Comparison of ENCODE assay signal across 16 cellular contexts in genomic region chr14:95119336-95119735, GRCh38. TPM values are rescaled to one million over a fixed set of nuclear protein-coding genes. Genes with fewer than 3 reads are reported as not detected.
DNase-seq lines count a peak whose midpoint lies in the region; ATAC-seq and FAIRE-seq lines count a peak whose summit lies in the region.
"Had no signal": no experiment of that assay in that cellular context is flagged by ENCODE, and none has a peak within 500 bp of the region (broad histone marks: within the 10 kb centered on the region; RNA-seq: fewer than 3 reads in every experiment).

No MANE protein-coding gene starts in this region.

- H3K27ac ChIP-seq in temporal lobe (ENCODE audit: low read depth, low read length): peak overlapping the region; percentile 85

- in situ Hi-C loops in SK-MEL-5 (cut with HindIII; ENCODE audit: low pct_unique_long_range_greater_than_20kb, low sequenced_read_pairs): no loop called here

- DNase-seq in SK-MEL-5 (ENCODE audit: low read depth, low spot score) (peak; percentile 87), frontal cortex (ENCODE audit: low spot score in 2 of 2) (peak in 1 of 2 donors; percentile 44), middle frontal gyrus (ENCODE audit: extremely low spot score, low spot score) (peak; percentile 72), D341Med (ENCODE audit: low spot score) (no peak), GM19239 (ENCODE audit: insufficient read length, low spot score) (no peak)
- DNase-seq: Calu3; CD4-positive, CD25-positive, alpha-beta regulatory T cell; GOT3; KBM-7; MV-4-11; NCI-H1417 treated with DMSO at 0.1 percent for 48 hours; NCI-H1930; OCI-M1; SHP77 treated with DMSO at 0.1 percent for 48 hours had no signal

- FAIRE-seq in frontal cortex (lab: Jason Lieb, UNC) (peak; percentile 92), GM19239 (lab: Jason Lieb, UNC) (no peak)

- no peak for ATAC-seq in HG02588 (IDR thresholded peaks at IDR 0.05; ENCODE audit: unreplicated experiment)

RNA-seq across cellular contexts. Expression of gene DICER1, which starts 38.0 kb away (rescaled TPM):
- total RNA-seq in SK-MEL-5 (2014; rRNA removed; shearing (Covaris generic)): 36.6 and 38.8 TPM in 2 replicates
- 12.5 and 18.3 TPM in 2 replicates for polyA plus RNA-seq in SK-MEL-5 (2015; cell fraction: cytosol; rRNA removed)
- polyA plus RNA-seq in SK-MEL-5 (2015; cell fraction: nucleus; rRNA removed): 70.4 and 83.1 TPM in 2 replicates
- total RNA-seq in frontal cortex (226 TPM), temporal lobe (102 TPM)

Comparison
In these comparisons a context has a peak if more than half of its experiments do, and no peak if none do; other contexts are left out.
1. DNase-seq: peak in SK-MEL-5 (single experiment) and middle frontal gyrus (single experiment); none in D341Med (single experiment) and GM19239 (single experiment).